28 cellular contexts compared by ENCODE assay signal in genomic region chrM:10015-10755, GRCh38.
"Had no signal": no experiment of that assay in that cellular context is flagged by ENCODE, and none has a peak within 500 bp of the region (broad histone marks: within the 10 kb centered on the region; RNA-seq: fewer than 3 reads in every experiment).

No MANE protein-coding gene starts in this region.

- H3K4me3 ChIP-seq: neural progenitor cell, ovary, psoas muscle, skin epidermis, smooth muscle cell, spleen, suprapubic skin, testis, tibial artery, transverse colon, upper lobe of right lung, uterus had no signal

- ATAC-seq: natural killer cell; psoas muscle; right cardiac atrium; sciatic nerve; stimulated activated memory B cell treated with anti-CD40 and anti-IgM and Interleukin-4, amounts not matched to agents 10 μg/mL and 1 μg/mL and 100 μg/mL, for 72 hours; stimulated activated naive CD8-positive, alpha-beta T cell treated with anti-CD3 and anti-CD28 coated beads, Interleukin-15, amount 100 ng/mL, for 72 hours; stimulated activated naive CD8-positive, alpha-beta T cell treated with anti-CD3 and anti-CD28 coated beads, Interleukin-15, Interleukin-2, amounts not matched to agents 100 U/mL and 50 U/mL, for 24 hours; upper lobe of right lung had no signal

- H2AFZ ChIP-seq: neural progenitor cell, parathyroid adenoma had no signal

- H3K27ac ChIP-seq: neural progenitor cell, ovary, parathyroid adenoma, psoas muscle, skin epidermis, spleen, suprapubic skin, testis, tibial artery, transverse colon, upper lobe of right lung, uterus had no signal

- H3K79me2 ChIP-seq: parathyroid adenoma had no signal

- H3K4me2 ChIP-seq: neural progenitor cell, smooth muscle cell had no signal

- H3K4me1 ChIP-seq: neural progenitor cell, parathyroid adenoma, psoas muscle, spleen, suprapubic skin, testis, tibial artery, transverse colon, upper lobe of right lung, uterus had no signal

- H3K27me3 ChIP-seq: neural progenitor cell, ovary, spleen, suprapubic skin, testis, tibial artery, transverse colon, upper lobe of right lung, uterus had no signal

- H3K9ac ChIP-seq: neural progenitor cell, parathyroid adenoma had no signal

- DNase-seq: natural killer cell; occipital lobe; ovary; posterior cingulate gyrus; psoas muscle; right cardiac atrium; spleen; stimulated activated CD4-positive, alpha-beta T cell treated with anti-CD3 and anti-CD28 coated beads, Interleukin-12 subunit alpha, Interleukin-12 subunit beta, amount 100 ng/mL, for 4 hours; stimulated activated CD4-positive, alpha-beta T cell treated with anti-CD3 and anti-CD28 coated beads, Interleukin-1b, Interleukin-23, amount 100 ng/mL, for 48 hours; stimulated activated CD4-positive, alpha-beta T cell treated with anti-CD3 and anti-CD28 coated beads, Interleukin-4, amount 100 ng/mL, for 1 hour; stimulated activated CD4-positive, alpha-beta T cell treated with anti-CD3 and anti-CD28 coated beads, Interleukin-4, amount 100 ng/mL, for 4 hours; stimulated activated CD8-positive, alpha-beta memory T cell treated with anti-CD3 and anti-CD28 coated beads, Interleukin-4, amount 100 ng/mL, for 48 hours; stimulated activated naive CD4-positive, alpha-beta T cell; stimulated activated naive CD8-positive, alpha-beta T cell treated with anti-CD3 and anti-CD28 coated beads, Interleukin-15, amount 100 ng/mL, for 72 hours; stimulated activated naive CD8-positive, alpha-beta T cell treated with anti-CD3 and anti-CD28 coated beads, Interleukin-15, Interleukin-2, amounts not matched to agents 100 U/mL and 50 U/mL, for 24 hours; substantia nigra; testis; tibial artery; transverse colon; upper lobe of right lung; uterus had no signal

- H3K9me3 ChIP-seq: ovary, psoas muscle, spleen, suprapubic skin, testis, tibial artery, transverse colon, upper lobe of right lung, uterus had no signal

- H3K36me3 ChIP-seq: neural progenitor cell, ovary, spleen, suprapubic skin, tibial artery, transverse colon, upper lobe of right lung, uterus had no signal
